9 cellular contexts compared by ENCODE assay signal in the genomic region with DNA sequence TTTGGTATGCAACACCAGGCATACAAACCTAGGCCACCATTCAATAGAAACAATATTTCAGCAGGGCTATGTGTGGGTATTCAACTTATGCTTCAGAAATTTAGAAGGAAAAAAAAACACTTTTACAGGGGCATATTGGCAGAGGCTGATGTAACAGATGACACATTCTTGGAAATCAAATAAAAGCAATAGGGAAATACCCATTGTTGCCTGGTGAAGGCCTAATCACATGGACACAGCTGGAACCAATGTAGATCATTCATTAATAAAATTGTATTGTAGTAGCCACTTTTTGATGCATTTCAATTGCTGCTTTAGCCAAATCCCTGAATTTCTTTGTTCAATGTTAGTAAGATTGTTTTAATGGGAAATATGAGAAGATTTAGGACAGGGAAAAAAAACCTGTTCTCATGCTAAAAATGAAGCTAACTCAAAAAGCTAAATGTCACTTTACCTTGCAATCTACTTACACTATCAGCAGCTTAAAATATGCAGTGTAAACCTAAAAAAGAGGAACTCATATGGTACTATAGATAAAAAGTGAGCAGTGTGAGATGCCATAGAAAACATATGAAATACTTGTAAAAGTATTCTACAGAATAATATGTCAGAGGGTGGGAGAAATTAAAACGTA.
DNase-seq lines count a peak whose midpoint lies in the region; ATAC-seq lines count a peak whose summit lies in the region.
"Had no signal": no experiment of that assay in that cellular context is flagged by ENCODE, and none has a peak within 500 bp of the region (broad histone marks: within the 10 kb centered on the region; RNA-seq: fewer than 3 reads in every experiment).

No MANE protein-coding gene starts in this region.

- peak overlapping the region; percentile 16 to 47 for H3K4me3 Mint-ChIP-seq in activated T-cell treated with anti-CD3 and anti-CD28 coated beads, Interleukin-2, amount 50 U/mL, for 72 hours
- H3K4me3 Mint-ChIP-seq in activated T-cell treated with anti-CD3 and anti-CD28 coated beads, Interleukin-2, amount 50 U/mL, for 24 hours = no peak overlapping the region
- H3K4me3 Mint-ChIP-seq in stimulated activated naive B cell treated with anti-CD40 and anti-IgM and Interleukin-4, amounts not matched to agents 10 μg/mL and 1 μg/mL and 100 μg/mL, for 72 hours = no peak overlapping the region
- H3K4me3 Mint-ChIP-seq: activated CD4-positive, alpha-beta T cell treated with anti-CD3 and anti-CD28 coated beads, Interleukin-2, amount 10 ng/mL, durations not matched to agents 7 days and 5 days had no signal

- DNase-seq in activated T-cell treated with anti-CD3 and anti-CD28 coated beads, Interleukin-2, amount 50 U/mL, for 72 hours = no peak
- DNase-seq in activated T-cell treated with anti-CD3 and anti-CD28 coated beads, Interleukin-2, amount 50 U/mL, for 24 hours = no peak
- DNase-seq in NCI-H524 treated with DMSO at 0.1 percent for 48 hours (lab: John Stamatoyannopoulos, UW) (peak; percentile 57), dedifferentiated amniotic fluid mesenchymal stem cell (ENCODE audit: extremely low spot score) (peak; percentile 91), Right ventricle myocardium superior (no peak)
- DNase-seq in stimulated activated naive B cell treated with anti-CD40 and anti-IgM and Interleukin-4, amounts not matched to agents 10 μg/mL and 1 μg/mL and 100 μg/mL, for 72 hours = no peak
- no peak for DNase-seq in stimulated activated CD4-positive, alpha-beta T cell treated with anti-CD3 and anti-CD28 coated beads, Interleukin-4, amount 100 ng/mL, for 24 hours
- DNase-seq: activated CD4-positive, alpha-beta T cell treated with anti-CD3 and anti-CD28 coated beads, Interleukin-2, amount 10 ng/mL, durations not matched to agents 7 days and 5 days had no signal

- no peaks in the 10 kb centered on the region for H3K27me3 Mint-ChIP-seq in activated T-cell treated with anti-CD3 and anti-CD28 coated beads, Interleukin-2, amount 50 U/mL, for 72 hours (ENCODE audit: low read depth)
- no peaks in the 10 kb centered on the region for H3K27me3 Mint-ChIP-seq in activated T-cell treated with anti-CD3 and anti-CD28 coated beads, Interleukin-2, amount 50 U/mL, for 24 hours
- H3K27me3 Mint-ChIP-seq in stimulated activated naive B cell treated with anti-CD40 and anti-IgM and Interleukin-4, amounts not matched to agents 10 μg/mL and 1 μg/mL and 100 μg/mL, for 72 hours = no peaks in the 10 kb centered on the region
- H3K27me3 Mint-ChIP-seq: activated CD4-positive, alpha-beta T cell treated with anti-CD3 and anti-CD28 coated beads, Interleukin-2, amount 10 ng/mL, durations not matched to agents 7 days and 5 days had no signal

- no peaks in the 10 kb centered on the region for H3K9me3 Mint-ChIP-seq in activated T-cell treated with anti-CD3 and anti-CD28 coated beads, Interleukin-2, amount 50 U/mL, for 72 hours
- no peaks in the 10 kb centered on the region for H3K9me3 Mint-ChIP-seq in activated T-cell treated with anti-CD3 and anti-CD28 coated beads, Interleukin-2, amount 50 U/mL, for 24 hours
- H3K9me3 Mint-ChIP-seq in stimulated activated naive B cell treated with anti-CD40 and anti-IgM and Interleukin-4, amounts not matched to agents 10 μg/mL and 1 μg/mL and 100 μg/mL, for 72 hours = no peaks in the 10 kb centered on the region
- H3K9me3 Mint-ChIP-seq: activated CD4-positive, alpha-beta T cell treated with anti-CD3 and anti-CD28 coated beads, Interleukin-2, amount 10 ng/mL, durations not matched to agents 7 days and 5 days had no signal

- H3K27ac Mint-ChIP-seq in activated T-cell treated with anti-CD3 and anti-CD28 coated beads, Interleukin-2, amount 50 U/mL, for 72 hours = peak overlapping the region; percentile 88
- no peak overlapping the region for H3K27ac Mint-ChIP-seq in activated T-cell treated with anti-CD3 and anti-CD28 coated beads, Interleukin-2, amount 50 U/mL, for 24 hours
- peak overlapping the region; percentile 25 for H3K27ac Mint-ChIP-seq in stimulated activated naive B cell treated with anti-CD40 and anti-IgM and Interleukin-4, amounts not matched to agents 10 μg/mL and 1 μg/mL and 100 μg/mL, for 72 hours
- H3K27ac Mint-ChIP-seq: activated CD4-positive, alpha-beta T cell treated with anti-CD3 and anti-CD28 coated beads, Interleukin-2, amount 10 ng/mL, durations not matched to agents 7 days and 5 days had no signal

- H3K36me3 Mint-ChIP-seq in activated T-cell treated with anti-CD3 and anti-CD28 coated beads, Interleukin-2, amount 50 U/mL, for 72 hours (ENCODE audit: insufficient read depth in 2 of 2) = peaks cover 5% of the 10 kb centered on the region in 2 donors
- peaks cover 11% of the 10 kb centered on the region for H3K36me3 Mint-ChIP-seq in activated T-cell treated with anti-CD3 and anti-CD28 coated beads, Interleukin-2, amount 50 U/mL, for 24 hours (ENCODE audit: low read depth)
- H3K36me3 Mint-ChIP-seq in stimulated activated naive B cell treated with anti-CD40 and anti-IgM and Interleukin-4, amounts not matched to agents 10 μg/mL and 1 μg/mL and 100 μg/mL, for 72 hours = peaks cover 6 to 34% of the 10 kb centered on the region in 2 donors

- ATAC-seq in activated T-cell treated with anti-CD3 and anti-CD28 coated beads, Interleukin-2, amount 50 U/mL, for 72 hours (replicated peaks in 1 of 2) = peak in 1 of 2 donors; percentile 21
- peak; percentile 64 to 78 for ATAC-seq in stimulated activated naive B cell treated with anti-CD40 and anti-IgM and Interleukin-4, amounts not matched to agents 10 μg/mL and 1 μg/mL and 100 μg/mL, for 72 hours (replicated peaks)
- ATAC-seq in Right ventricle myocardium superior (ENCODE audit: poor library complexity) (no peak), GM18520 (IDR thresholded peaks at IDR 0.05; ENCODE audit: unreplicated experiment) (no peak)

- H3K4me1 Mint-ChIP-seq in activated T-cell treated with anti-CD3 and anti-CD28 coated beads, Interleukin-2, amount 50 U/mL, for 72 hours (ENCODE audit: low read depth) = peaks cover 56% of the 10 kb centered on the region
- peaks cover 54% of the 10 kb centered on the region for H3K4me1 Mint-ChIP-seq in activated T-cell treated with anti-CD3 and anti-CD28 coated beads, Interleukin-2, amount 50 U/mL, for 24 hours (ENCODE audit: low read depth)
- peaks cover 11 to 38% of the 10 kb centered on the region in 2 donors for H3K4me1 Mint-ChIP-seq in stimulated activated naive B cell treated with anti-CD40 and anti-IgM and Interleukin-4, amounts not matched to agents 10 μg/mL and 1 μg/mL and 100 μg/mL, for 72 hours

- intact Hi-C loops in Right ventricle myocardium superior (cut with DNase I) = no loop called here

Comparison
In these comparisons a context has a peak if more than half of its experiments do, and no peak if none do; other contexts are left out.
1. H3K4me3 Mint-ChIP-seq: peak in activated T-cell treated with anti-CD3 and anti-CD28 coated beads, Interleukin-2, amount 50 U/mL, for 72 hours (2 of 2); none in activated T-cell treated with anti-CD3 and anti-CD28 coated beads, Interleukin-2, amount 50 U/mL, for 24 hours (single experiment) and stimulated activated naive B cell treated with anti-CD40 and anti-IgM and Interleukin-4, amounts not matched to agents 10 μg/mL and 1 μg/mL and 100 μg/mL, for 72 hours (0 of 2).
2. ATAC-seq: peak in stimulated activated naive B cell treated with anti-CD40 and anti-IgM and Interleukin-4, amounts not matched to agents 10 μg/mL and 1 μg/mL and 100 μg/mL, for 72 hours (2 of 2); none in Right ventricle myocardium superior (single experiment) and GM18520 (single experiment).
3. DNase-seq: peak in NCI-H524 treated with DMSO at 0.1 percent for 48 hours (single experiment) and dedifferentiated amniotic fluid mesenchymal stem cell (single experiment); none in activated T-cell treated with anti-CD3 and anti-CD28 coated beads, Interleukin-2, amount 50 U/mL, for 72 hours (0 of 2), activated T-cell treated with anti-CD3 and anti-CD28 coated beads, Interleukin-2, amount 50 U/mL, for 24 hours (single experiment), stimulated activated naive B cell treated with anti-CD40 and anti-IgM and Interleukin-4, amounts not matched to agents 10 μg/mL and 1 μg/mL and 100 μg/mL, for 72 hours (single experiment), Right ventricle myocardium superior (single experiment) and stimulated activated CD4-positive, alpha-beta T cell treated with anti-CD3 and anti-CD28 coated beads, Interleukin-4, amount 100 ng/mL, for 24 hours (single experiment).